ENCODE assay signal across 1 cellular context in genomic region chr6:2807342-2808090, GRCh38.
TF ChIP-seq lines count a peak whose summit lies in the region.

No MANE protein-coding gene starts in this region.

TF ChIP-seq in HEK293, 187 proteins besides CTCF, POLR2A, EP300 and RAD21 (continued from another document):
- no peak for TF ChIP-seq ZNF518A (tag by site-specific recombination; conservative IDR thresholded peaks at IDR 0.05; ENCODE audit: low read depth)
